In genomic region chr12:125214289-125214688, GRCh38 we compare ENCODE assay signal across 3 cellular contexts.
TF ChIP-seq lines count a peak whose summit lies in the region.

No MANE protein-coding gene starts in this region.

TF ChIP-seq in HepG2, 621 proteins besides CTCF, POLR2A, EP300 and RAD21:
- TF ChIP-seq SMARCE1 (IDR thresholded peaks at IDR 0.05; ENCODE audit: borderline replicate concordance) (no peak), RAD51 (IDR thresholded peaks at IDR 0.05; ENCODE audit: borderline replicate concordance) (peak; percentile 83), ZNF354B (CRISPR knock-in tag; IDR thresholded peaks at IDR 0.05) (no peak), ZBTB33 (CRISPR knock-in tag; IDR thresholded peaks at IDR 0.05) (no peak), ZNF205 (CRISPR knock-in tag; IDR thresholded peaks at IDR 0.05) (no peak), CBFB (CRISPR knock-in tag; IDR thresholded peaks at IDR 0.05) (no peak), NR2F6 (IDR thresholded peaks at IDR 0.05) (no peak), NR2F6 (CRISPR knock-in tag; IDR thresholded peaks at IDR 0.05) (no peak), NR2F1 (CRISPR knock-in tag; IDR thresholded peaks at IDR 0.05) (no peak), MEIS2 (CRISPR knock-in tag; IDR thresholded peaks at IDR 0.05) (no peak), USF2 (IDR thresholded peaks at IDR 0.05; ENCODE audit: low read depth, low read length) (peak; percentile 77), USF2 (CRISPR knock-in tag; IDR thresholded peaks at IDR 0.05; ENCODE audit: borderline replicate concordance) (no peak)
TF ChIP-seq in HepG2: peak in this region for 2.

TF ChIP-seq in Ishikawa, 13 proteins besides CTCF, POLR2A, EP300 and RAD21:
- TF ChIP-seq CREB1 (IDR thresholded peaks at IDR 0.05; ENCODE audit: low read depth) (no peak), CEBPB (IDR thresholded peaks at IDR 0.05) (no peak), ZBTB7A (IDR thresholded peaks at IDR 0.05; ENCODE audit: low read depth) (no peak), TAF1 (IDR thresholded peaks at IDR 0.05; ENCODE audit: low read depth) (no peak)
- TF ChIP-seq, protein P1, sequence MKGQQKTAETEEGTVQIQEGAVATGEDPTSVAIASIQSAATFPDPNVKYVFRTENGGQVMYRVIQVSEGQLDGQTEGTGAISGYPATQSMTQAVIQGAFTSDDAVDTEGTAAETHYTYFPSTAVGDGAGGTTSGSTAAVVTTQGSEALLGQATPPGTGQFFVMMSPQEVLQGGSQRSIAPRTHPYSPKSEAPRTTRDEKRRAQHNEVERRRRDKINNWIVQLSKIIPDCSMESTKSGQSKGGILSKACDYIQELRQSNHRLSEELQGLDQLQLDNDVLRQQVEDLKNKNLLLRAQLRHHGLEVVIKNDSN (IDR thresholded peaks at IDR 0.05), result peak; percentile 60

TF ChIP-seq in K562, 482 proteins besides CTCF, POLR2A, EP300 and RAD21:
- TF ChIP-seq MLLT1 (IDR thresholded peaks at IDR 0.05), result no peak
- TF ChIP-seq TFE3 (CRISPR knock-in tag; IDR thresholded peaks at IDR 0.05), result peak; percentile 94
- no peak for TF ChIP-seq TAF15 (IDR thresholded peaks at IDR 0.05; ENCODE audit: low read depth, low read length)
- TF ChIP-seq ZNF274 (IDR thresholded peaks at IDR 0.05; ENCODE audit: borderline replicate concordance, low read depth, low read length), result no peak
- TF ChIP-seq, protein P2, sequence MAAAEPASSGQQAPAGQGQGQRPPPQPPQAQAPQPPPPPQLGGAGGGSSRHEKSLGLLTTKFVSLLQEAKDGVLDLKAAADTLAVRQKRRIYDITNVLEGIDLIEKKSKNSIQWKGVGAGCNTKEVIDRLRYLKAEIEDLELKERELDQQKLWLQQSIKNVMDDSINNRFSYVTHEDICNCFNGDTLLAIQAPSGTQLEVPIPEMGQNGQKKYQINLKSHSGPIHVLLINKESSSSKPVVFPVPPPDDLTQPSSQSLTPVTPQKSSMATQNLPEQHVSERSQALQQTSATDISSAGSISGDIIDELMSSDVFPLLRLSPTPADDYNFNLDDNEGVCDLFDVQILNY (CRISPR knock-in tag; IDR thresholded peaks at IDR 0.05), result no peak
- no peak for TF ChIP-seq ZSCAN29 (IDR thresholded peaks at IDR 0.05)
- TF ChIP-seq ZNF239 (CRISPR knock-in tag; IDR thresholded peaks at IDR 0.05), result no peak
- TF ChIP-seq EWSR1 (IDR thresholded peaks at IDR 0.05; ENCODE audit: borderline replicate concordance, low read depth, partially characterized antibody), result no peak
- TF ChIP-seq ZBTB43 (CRISPR knock-in tag; IDR thresholded peaks at IDR 0.05), result no peak
- peak; percentile 95 for TF ChIP-seq RAD51 (IDR thresholded peaks at IDR 0.05; ENCODE audit: borderline replicate concordance, low read depth)
- TF ChIP-seq USF2 (CRISPR knock-in tag; IDR thresholded peaks at IDR 0.05), result peak; percentile 74
- TF ChIP-seq, protein P1 (CRISPR knock-in tag; IDR thresholded peaks at IDR 0.05), result peak; percentile 75
- peak; percentile 93 for TF ChIP-seq TOE1 (IDR thresholded peaks at IDR 0.05; ENCODE audit: borderline replicate concordance)
- no peak for TF ChIP-seq TOE1 (CRISPR knock-in tag; IDR thresholded peaks at IDR 0.05; ENCODE audit: borderline replicate concordance, low read depth)
- no peak for TF ChIP-seq CUX1 (CRISPR knock-in tag; IDR thresholded peaks at IDR 0.05)
- TF ChIP-seq CBFA2T2 (conservative IDR thresholded peaks at IDR 0.05), result peak; percentile 68
TF ChIP-seq in K562: peak in this region for 6.
